Comparison of ENCODE assay signal across 8 cellular contexts in the genomic region with DNA sequence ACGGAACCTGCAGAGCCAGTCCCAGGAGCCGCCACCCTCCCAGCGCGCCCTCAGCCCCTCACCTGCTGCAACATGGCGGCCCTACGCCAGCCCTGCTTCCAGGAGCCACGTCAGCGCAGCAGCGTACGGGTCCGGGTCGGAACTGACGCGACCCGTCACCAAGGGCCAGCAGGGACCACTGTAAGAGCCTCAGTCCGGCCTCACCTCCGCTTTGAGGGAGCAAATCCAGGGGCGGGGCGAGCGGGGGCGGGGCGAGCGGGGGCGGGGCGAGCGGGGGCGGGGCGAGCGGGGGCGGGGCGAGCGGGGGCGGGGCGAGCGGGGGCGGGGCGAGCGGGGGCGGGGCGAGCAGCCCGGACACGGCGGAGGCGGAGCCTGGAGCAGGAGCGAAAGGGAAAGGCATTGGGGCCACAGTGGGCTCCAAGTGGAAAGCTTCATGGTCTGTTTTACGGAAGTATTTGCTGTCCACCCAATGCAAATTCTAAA. TPM values are rescaled to one million over a fixed set of nuclear protein-coding genes. Genes with fewer than 3 reads are reported as not detected.
DNase-seq lines count a peak whose midpoint lies in the region; ATAC-seq, FAIRE-seq and TF ChIP-seq lines count a peak whose summit lies in the region.
"Not testable (repeated sequence)": the region's sequence is repeated elsewhere in the genome, so short reads cannot be mapped to it uniquely, and the experiment has no call there.

TSS of gene TVP23C (minus strand) at position 109 of the 483 bp plus-strand sequence. CDS start at position 74, 35 bp downstream.

- POLR2A ChIA-PET in AG04449 (lab: Yijun Ruan, JAX) = not testable (repeated sequence)

- DNase-seq in AG04449 (ENCODE audit: low read depth, low spot score) = not testable (repeated sequence)
- peak; percentile 35 for DNase-seq in NCI-H69 (lab: John Stamatoyannopoulos, UW)
- DNase-seq in activated CD4-positive, alpha-beta T cell treated with anti-CD3 and anti-CD28 coated beads, Interleukin-2, amount 10 ng/mL, durations not matched to agents 24 days and 14 days = peak; percentile 91
- DNase-seq in colonic mucosa = peak; percentile 75
- peak; percentile 93 for DNase-seq in kidney
- DNase-seq in stimulated activated CD4-positive, alpha-beta T cell treated with anti-CD3 and anti-CD28 coated beads, Interleukin-12 subunit alpha, Interleukin-12 subunit beta, amount 100 ng/mL, for 4 hours = peak; percentile 61

- H3K4me1 ChIP-seq in colonic mucosa; kidney (ENCODE audit: control insufficient read depth in 1 of 2, insufficient read depth in 1 of 2, low read depth in 1 of 2, low read length in 2 of 2): not testable (repeated sequence)

- not testable (repeated sequence) for H3K9me3 ChIP-seq in colonic mucosa; kidney (ENCODE audit: control insufficient read depth in 1 of 2, low read length in 2 of 2)

- not testable (repeated sequence) for TF ChIP-seq CTCF in AG04449 (IDR thresholded peaks at IDR 0.05; ENCODE audit: insufficient read depth, low read length, missing control alignments); colonic mucosa (IDR thresholded peaks at IDR 0.05); kidney (IDR thresholded peaks at IDR 0.05; ENCODE audit: borderline replicate concordance, extremely low read depth, insufficient read depth)

- peak within 1 kb of the TSS in 1 of 2 donors; percentile 69 for H3K9ac ChIP-seq in colonic mucosa (ENCODE audit: low read depth in 2 of 2, low read length in 2 of 2)
- H3K9ac ChIP-seq in kidney (ENCODE audit: low read length in 2 of 2) = not testable (repeated sequence)

- peak within 1 kb of the TSS; percentile 78 for H3K4me3 ChIP-seq in AG04449 (ENCODE audit: low read depth, low read length)
- H3K4me3 ChIP-seq in colonic mucosa = peak within 1 kb of the TSS; percentile 67
- H3K4me3 ChIP-seq in kidney (ENCODE audit: low read length in 2 of 2) = peak within 1 kb of the TSS; percentile 44 to 63

- not testable (repeated sequence) for H3K36me3 ChIP-seq in colonic mucosa; kidney (ENCODE audit: control insufficient read depth in 1 of 2, insufficient read depth in 2 of 2, low read length in 2 of 2)

- peak within 1 kb of the TSS; percentile 90 for H3K4me3 Mint-ChIP-seq in activated CD4-positive, alpha-beta T cell treated with anti-CD3 and anti-CD28 coated beads, Interleukin-2, amount 10 ng/mL, durations not matched to agents 24 days and 14 days

- not testable (repeated sequence) for H3K27me3 ChIP-seq in colonic mucosa

- intact Hi-C loops in activated CD4-positive, alpha-beta T cell treated with anti-CD3 and anti-CD28 coated beads, Interleukin-2, amount 10 ng/mL, durations not matched to agents 24 days and 14 days (cut with micrococcal nuclease); colonic mucosa (cut with DNase I); kidney (cut with DNase I): not testable (repeated sequence)

- not testable (repeated sequence) for H3K4me1 Mint-ChIP-seq in activated CD4-positive, alpha-beta T cell treated with anti-CD3 and anti-CD28 coated beads, Interleukin-2, amount 10 ng/mL, durations not matched to agents 24 days and 14 days

- not testable (repeated sequence) for H3K27me3 Mint-ChIP-seq in activated CD4-positive, alpha-beta T cell treated with anti-CD3 and anti-CD28 coated beads, Interleukin-2, amount 10 ng/mL, durations not matched to agents 24 days and 14 days

- ATAC-seq in GM19043 (IDR thresholded peaks at IDR 0.05; ENCODE audit: low read depth, unreplicated experiment) (peak; percentile 65), HG03159 (IDR thresholded peaks at IDR 0.05; ENCODE audit: unreplicated experiment) (peak; percentile 82)

- CTCF ChIA-PET in AG04449 (lab: Yijun Ruan, JAX) = not testable (repeated sequence)

- H3K27ac ChIP-seq in colonic mucosa; kidney (ENCODE audit: low read depth in 2 of 2, low read length in 2 of 2): not testable (repeated sequence)

- H3K9me3 Mint-ChIP-seq in activated CD4-positive, alpha-beta T cell treated with anti-CD3 and anti-CD28 coated beads, Interleukin-2, amount 10 ng/mL, durations not matched to agents 24 days and 14 days = not testable (repeated sequence)

- not testable (repeated sequence) for FAIRE-seq in kidney (lab: Jason Lieb, UNC)

- H3K36me3 Mint-ChIP-seq in activated CD4-positive, alpha-beta T cell treated with anti-CD3 and anti-CD28 coated beads, Interleukin-2, amount 10 ng/mL, durations not matched to agents 24 days and 14 days (ENCODE audit: low read depth) = not testable (repeated sequence)

- peak within 1 kb of the TSS; percentile 96 for H3K27ac Mint-ChIP-seq in activated CD4-positive, alpha-beta T cell treated with anti-CD3 and anti-CD28 coated beads, Interleukin-2, amount 10 ng/mL, durations not matched to agents 24 days and 14 days

RNA-seq across cellular contexts. Expression of gene TVP23C, which starts in this region (rescaled TPM):
- 8.2 TPM in 2 replicates for total RNA-seq in activated CD4-positive, alpha-beta T cell treated with anti-CD3 and anti-CD28 coated beads, Interleukin-2, amount 10 ng/mL, durations not matched to agents 24 days and 14 days
- total RNA-seq in colonic mucosa = 10 to 100 TPM; 10.7 to 14.0 TPM
- total RNA-seq in kidney = 19.0 TPM
- polyA plus RNA-seq in kidney (ENCODE audit: insufficient read depth, low read depth, low replicate concordance) = 2.6 TPM
